22 cellular contexts compared by ENCODE assay signal in the genomic region with DNA sequence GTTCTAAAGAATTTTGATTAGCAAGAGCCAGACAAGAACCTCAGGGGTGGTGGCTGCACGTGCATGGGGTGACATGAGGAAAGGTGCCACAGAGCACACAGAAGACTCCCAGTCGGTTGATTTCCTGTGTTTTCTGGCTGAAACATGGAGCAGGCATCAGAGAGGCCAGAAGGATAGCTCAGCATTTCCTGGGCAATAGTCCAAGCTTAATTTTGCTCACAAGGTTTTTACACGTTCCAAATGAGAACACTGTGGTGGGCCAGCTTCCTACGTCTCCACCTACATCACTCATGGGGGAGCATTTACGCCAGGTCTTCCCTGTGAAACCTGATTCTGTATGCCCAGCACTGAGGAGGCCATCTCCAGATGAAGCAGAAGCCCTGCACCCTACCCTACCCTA.
"Had no signal": no experiment of that assay in that cellular context is flagged by ENCODE, and none has a peak within 500 bp of the region (broad histone marks: within the 10 kb centered on the region; RNA-seq: fewer than 3 reads in every experiment).

No MANE protein-coding gene starts in this region.

- DNase-seq: activated CD4-positive, alpha-beta memory T cell treated with anti-CD3 and anti-CD28 coated beads for 36 hours; activated CD4-positive, alpha-beta T cell treated with anti-CD3 and anti-CD28 coated beads for 36 hours; activated CD4-positive, alpha-beta T cell treated with anti-CD3 and anti-CD28 coated beads, Interleukin-2, amount 10 ng/mL, durations not matched to agents 24 days and 14 days; activated CD4-positive, CD25-positive, alpha-beta regulatory T cell; activated CD4-positive, CD25-positive, alpha-beta regulatory T cell treated with anti-CD3 and anti-CD28 coated beads, Interleukin-2, amount 50 U/mL, for 72 hours; activated CD8-positive, alpha-beta memory T cell treated with anti-CD3 and anti-CD28 coated beads, Interleukin-2, amount 10 ng/mL, durations not matched to agents 7 days and 5 days; activated CD8-positive, alpha-beta memory T cell treated with anti-CD3 and anti-CD28 coated beads, Interleukin-2, amount 50 U/mL, for 4 hours; activated CD8-positive, alpha-beta T cell treated with anti-CD3 and anti-CD28 coated beads, Interleukin-2, amount 10 ng/mL, durations not matched to agents 7 days and 5 days; activated effector memory CD4-positive, alpha-beta T cell treated with anti-CD3 and anti-CD28 coated beads, Interleukin-2, amount 50 U/mL, for 16 hours; activated naive CD4-positive, alpha-beta T cell treated with anti-CD3 and anti-CD28 coated beads, Interleukin-2, amount 10 ng/mL, durations not matched to agents 7 days and 5 days; activated naive CD8-positive, alpha-beta T cell treated with anti-CD3 and anti-CD28 coated beads, Interleukin-2, amount 10 ng/mL, durations not matched to agents 7 days and 5 days; activated T-cell treated with anti-CD3 and anti-CD28 coated beads, Interleukin-2, amount 50 U/mL, for 1 hour; activated T-cell treated with anti-CD3 and anti-CD28 coated beads, Interleukin-2, amount 50 U/mL, for 48 hours; central memory CD4-positive, alpha-beta T cell; colonic mucosa; effector CD8-positive, alpha-beta T cell; esophagus squamous epithelium; foreskin melanocyte; heart right ventricle; T-helper 2 cell had no signal

- ATAC-seq: activated CD4-positive, alpha-beta T cell treated with anti-CD3 and anti-CD28 coated beads for 36 hours; activated CD8-positive, alpha-beta memory T cell treated with anti-CD3 and anti-CD28 coated beads, Interleukin-2, amount 10 ng/mL, durations not matched to agents 7 days and 5 days; activated CD8-positive, alpha-beta T cell treated with anti-CD3 and anti-CD28 coated beads, Interleukin-2, amount 10 ng/mL, durations not matched to agents 7 days and 5 days; activated naive CD4-positive, alpha-beta T cell treated with anti-CD3 and anti-CD28 coated beads, Interleukin-2, amount 50 U/mL, for 72 hours; gastroesophageal sphincter; heart right ventricle had no signal
